12 cellular contexts compared by ENCODE assay signal in genomic region chr11:93986716-93987115, GRCh38. TPM values are rescaled to one million over a fixed set of nuclear protein-coding genes. Genes with fewer than 3 reads are reported as not detected.
DNase-seq lines count a peak whose midpoint lies in the region; TF ChIP-seq lines count a peak whose summit lies in the region.
"Had no signal": no experiment of that assay in that cellular context is flagged by ENCODE, and none has a peak within 500 bp of the region (broad histone marks: within the 10 kb centered on the region; RNA-seq: fewer than 3 reads in every experiment).

No MANE protein-coding gene starts in this region.

- H3K36me3 Mint-ChIP-seq in type B pancreatic cell = no peaks in the 10 kb centered on the region
- H3K36me3 Mint-ChIP-seq: brain, mesothelial cell of epicardium had no signal

- peaks cover 0 to 14% (median 0%) of the 10 kb centered on the region in 4 donors for H3K4me1 ChIP-seq in stomach

- TF ChIP-seq CTCF in stomach (IDR thresholded peaks at IDR 0.05) = no peak
- no peak for TF ChIP-seq CTCF in type B pancreatic cell (conservative IDR thresholded peaks at IDR 0.05)

- TF ChIP-seq EP300 in stomach (IDR thresholded peaks at IDR 0.05) = no peak

- no peak overlapping the region for H3K27ac Mint-ChIP-seq in type B pancreatic cell
- H3K27ac Mint-ChIP-seq: brain; mesothelial cell of epicardium; T-helper 2 cell treated with Interferon-gamma antibody and Interleukin-4, amounts not matched to agents 5 μg/mL and 100 μg/mL, for 36 hours had no signal

- peak overlapping the region; percentile 83 for H3K27ac ChIP-seq in epithelial cell of prostate
- H3K27ac ChIP-seq in stomach = peak overlapping the region in 1 of 5 donors; percentile 35

- WGBS in stomach, 5 donors = 20 to 52% (median 36%) methylated on average over 3 of the region's 3 CpGs

- no peak overlapping the region for H3K4me3 ChIP-seq in stomach

- H3K27me3 Mint-ChIP-seq in type B pancreatic cell = no peaks in the 10 kb centered on the region
- H3K27me3 Mint-ChIP-seq: brain had no signal

- peaks cover 7% of the 10 kb centered on the region for H3K4me1 Mint-ChIP-seq in type B pancreatic cell (ENCODE audit: unreplicated experiment)
- H3K4me1 Mint-ChIP-seq: brain had no signal

- DNase-seq in HPDE6-E6E7 (ENCODE audit: extremely low spot score) (peak; percentile 13), NCI-H69 (lab: John Stamatoyannopoulos, UW) (peak; percentile 99), epithelial cell of prostate (ENCODE audit: low read depth, low spot score) (peak; percentile 51), stomach (peak; percentile 48), HuH-7 (ENCODE audit: low spot score) (no peak), type B pancreatic cell (ENCODE audit: extremely low spot score, unreplicated experiment) (no peak), erythroblast (lab: John Stamatoyannopoulos, UW) (no peak)

- H3K9me3 Mint-ChIP-seq in type B pancreatic cell = no peaks in the 10 kb centered on the region
- H3K9me3 Mint-ChIP-seq: brain; mesothelial cell of epicardium; T-helper 2 cell treated with Interferon-gamma antibody and Interleukin-4, amounts not matched to agents 5 μg/mL and 100 μg/mL, for 36 hours had no signal

- no peaks in the 10 kb centered on the region for H3K36me3 ChIP-seq in stomach

- H3K9me3 ChIP-seq in stomach = no peaks in the 10 kb centered on the region

- no peak for TF ChIP-seq POLR2A in stomach (IDR thresholded peaks at IDR 0.05)
- TF ChIP-seq POLR2A in erythroblast (IDR thresholded peaks at IDR 0.05; ENCODE audit: low read length) = no peak

- no peak overlapping the region for H3K4me3 Mint-ChIP-seq in type B pancreatic cell
- H3K4me3 Mint-ChIP-seq: brain; mesothelial cell of epicardium; T-helper 2 cell treated with Interferon-gamma antibody and Interleukin-4, amounts not matched to agents 5 μg/mL and 100 μg/mL, for 36 hours had no signal

- intact Hi-C loops in stomach (cut with DNase I; ENCODE audit: low total_unique reads) = no loop called here

- no peaks in the 10 kb centered on the region for H3K27me3 ChIP-seq in stomach

RNA-seq across cellular contexts. Expression of gene HEPHL1, which starts 34.4 kb away (rescaled TPM):
- total RNA-seq in stomach = not detected
- polyA plus RNA-seq in stomach = under 1 TPM in 1 of 3 donors, not detected in 2; 0.60 TPM
- total RNA-seq in type B pancreatic cell (ENCODE audit: low replicate concordance) = 0.05 TPM in 1 of 2 replicates, not detected in the other
- total RNA-seq: glomerular endothelial cell, mesothelial cell of epicardium, sciatic nerve had no signal

Comparison
In these comparisons a context has a peak if more than half of its experiments do, and no peak if none do; other contexts are left out.
1. DNase-seq: peak in HPDE6-E6E7 (single experiment), NCI-H69 (single experiment), epithelial cell of prostate (single experiment) and stomach (single experiment); none in HuH-7 (single experiment), type B pancreatic cell (single experiment) and erythroblast (0 of 2).